In genomic region chr22:46547883-46548244, GRCh38 we compare ENCODE assay signal across 9 cellular contexts. TPM values are rescaled to one million over a fixed set of nuclear protein-coding genes. Genes with fewer than 3 reads are reported as not detected.
DNase-seq lines count a peak whose midpoint lies in the region; ATAC-seq, FAIRE-seq and TF ChIP-seq lines count a peak whose summit lies in the region.
"Had no signal": no experiment of that assay in that cellular context is flagged by ENCODE, and none has a peak within 500 bp of the region (broad histone marks: within the 10 kb centered on the region; RNA-seq: fewer than 3 reads in every experiment).

No MANE protein-coding gene starts in this region.

- H3K4me1 ChIP-seq in A549 = peaks cover 32% of the 10 kb centered on the region

- no peak for TF ChIP-seq RAD21 in A549 (conservative IDR thresholded peaks at IDR 0.05 in 1 of 2, IDR thresholded peaks at IDR 0.05 in 1 of 2)

- TF ChIP-seq POLR2A in A549 (IDR thresholded peaks at IDR 0.05; ENCODE audit: low read length) = no peak

- WGBS in A549 (ENCODE audit: missing lambda C conversion rate) = 88% methylated on average over 3 of the region's 3 CpGs

- ATAC-seq in A549 (peak; percentile 40 to 43; a peak in 2 of 6 replicates), HG03097 (IDR thresholded peaks at IDR 0.05; ENCODE audit: low FRiP score, unreplicated experiment) (no peak)
- ATAC-seq: activated CD4-positive, CD25-positive, alpha-beta regulatory T cell treated with anti-CD3 and anti-CD28 coated beads, Interleukin-2, amount 50 U/mL, for 24 hours had no signal

- H3K27ac ChIP-seq in A549 = peak overlapping the region; percentile 32 to 81; a peak in 3 of 6 replicates

- H3K4me2 ChIP-seq in A549 = peak overlapping the region; percentile 46

- no peaks in the 10 kb centered on the region for H3K4me1 Mint-ChIP-seq in activated CD4-positive, alpha-beta T cell treated with anti-CD3 and anti-CD28 coated beads, Interleukin-2, amount 10 ng/mL, durations not matched to agents 24 days and 14 days
- no peaks in the 10 kb centered on the region for H3K4me1 Mint-ChIP-seq in activated CD4-positive, alpha-beta T cell treated with anti-CD3 and anti-CD28 coated beads, Interleukin-2, amount 10 ng/mL, durations not matched to agents 7 days and 5 days

- no peak for DNase-seq in A549 (ENCODE audit: low read depth in 1 of 2, low spot score in 1 of 2)
- peak; percentile 65 for DNase-seq in NCI-H226
- DNase-seq in fibroblast of gingiva (ENCODE audit: low read depth) = peak; percentile 67
- peak; percentile 76 for DNase-seq in myocyte (ENCODE audit: low read depth)
- DNase-seq in activated CD4-positive, alpha-beta T cell treated with anti-CD3 and anti-CD28 coated beads, Interleukin-2, amount 10 ng/mL, durations not matched to agents 24 days and 14 days = no peak
- DNase-seq in retina = no peak
- DNase-seq in activated CD4-positive, alpha-beta T cell treated with anti-CD3 and anti-CD28 coated beads, Interleukin-2, amount 10 ng/mL, durations not matched to agents 7 days and 5 days = no peak

- peaks cover 2% of the 10 kb centered on the region; the same call in 1 of the 3 replicates for H3K9me3 ChIP-seq in A549

- POLR2A ChIA-PET in A549 (lab: Yijun Ruan, JAX) = interaction anchor here (0.7 kb wide), 1 partner anchor 239 kb away, joined by 4 read pairs; no protein-coding TSS in a partner anchor
- POLR2A ChIA-PET in activated CD4-positive, alpha-beta T cell treated with anti-CD3 and anti-CD28 coated beads, Interleukin-2, amount 10 ng/mL, durations not matched to agents 7 days and 5 days (lab: Charles Lee) = no interaction called here

- H3K36me3 Mint-ChIP-seq in activated CD4-positive, alpha-beta T cell treated with anti-CD3 and anti-CD28 coated beads, Interleukin-2, amount 10 ng/mL, durations not matched to agents 24 days and 14 days (ENCODE audit: low read depth) = no peaks in the 10 kb centered on the region
- H3K36me3 Mint-ChIP-seq in activated CD4-positive, alpha-beta T cell treated with anti-CD3 and anti-CD28 coated beads, Interleukin-2, amount 10 ng/mL, durations not matched to agents 7 days and 5 days (ENCODE audit: low read depth) = no peaks in the 10 kb centered on the region

- no peak overlapping the region for H3K27ac Mint-ChIP-seq in activated CD4-positive, alpha-beta T cell treated with anti-CD3 and anti-CD28 coated beads, Interleukin-2, amount 10 ng/mL, durations not matched to agents 24 days and 14 days
- H3K27ac Mint-ChIP-seq in activated CD4-positive, alpha-beta T cell treated with anti-CD3 and anti-CD28 coated beads, Interleukin-2, amount 10 ng/mL, durations not matched to agents 7 days and 5 days = no peak overlapping the region

- intact Hi-C loops in activated CD4-positive, alpha-beta T cell treated with anti-CD3 and anti-CD28 coated beads, Interleukin-2, amount 10 ng/mL, durations not matched to agents 24 days and 14 days (cut with micrococcal nuclease) = no loop called here

- H3K9me3 Mint-ChIP-seq in activated CD4-positive, alpha-beta T cell treated with anti-CD3 and anti-CD28 coated beads, Interleukin-2, amount 10 ng/mL, durations not matched to agents 24 days and 14 days = no peaks in the 10 kb centered on the region
- H3K9me3 Mint-ChIP-seq in activated CD4-positive, alpha-beta T cell treated with anti-CD3 and anti-CD28 coated beads, Interleukin-2, amount 10 ng/mL, durations not matched to agents 7 days and 5 days = peaks cover 3% of the 10 kb centered on the region

- CTCF ChIA-PET in A549 (lab: Yijun Ruan, JAX) = interaction anchor here (0.8 to 4.3 kb wide), 7 partner anchors 9 to 214 kb away, joined by 3 to 28 read pairs (median 4); no protein-coding TSS in a partner anchor
- CTCF ChIA-PET in activated CD4-positive, alpha-beta T cell treated with anti-CD3 and anti-CD28 coated beads, Interleukin-2, amount 10 ng/mL, durations not matched to agents 7 days and 5 days (lab: Charles Lee) = interaction anchor here (1.5 to 2.2 kb wide), 2 partner anchors 15 to 180 kb away, joined by 7 to 8 read pairs; no protein-coding TSS in a partner anchor

- no peak overlapping the region for H3K4me3 Mint-ChIP-seq in activated CD4-positive, alpha-beta T cell treated with anti-CD3 and anti-CD28 coated beads, Interleukin-2, amount 10 ng/mL, durations not matched to agents 24 days and 14 days
- H3K4me3 Mint-ChIP-seq in activated CD4-positive, alpha-beta T cell treated with anti-CD3 and anti-CD28 coated beads, Interleukin-2, amount 10 ng/mL, durations not matched to agents 7 days and 5 days = no peak overlapping the region

- no peak for TF ChIP-seq CTCF in A549 (IDR thresholded peaks at IDR 0.05)

- peaks cover 9% of the 10 kb centered on the region for H3K27me3 Mint-ChIP-seq in activated CD4-positive, alpha-beta T cell treated with anti-CD3 and anti-CD28 coated beads, Interleukin-2, amount 10 ng/mL, durations not matched to agents 24 days and 14 days
- H3K27me3 Mint-ChIP-seq in activated CD4-positive, alpha-beta T cell treated with anti-CD3 and anti-CD28 coated beads, Interleukin-2, amount 10 ng/mL, durations not matched to agents 7 days and 5 days = peaks cover 3% of the 10 kb centered on the region

- TF ChIP-seq EP300 in A549 (IDR thresholded peaks at IDR 0.05) = no peak

- FAIRE-seq in A549 (lab: Jason Lieb, UNC) = no peak

- no peak overlapping the region for H3K4me3 ChIP-seq in A549

TF ChIP-seq in A549, 52 proteins besides CTCF, POLR2A, EP300 and RAD21 (continues in another document):
- TF ChIP-seq SMC3 (IDR thresholded peaks at IDR 0.05) (no peak), NFE2L2 (conservative IDR thresholded peaks at IDR 0.05; ENCODE audit: low read length) (no peak), KDM5A (IDR thresholded peaks at IDR 0.05) (no peak), ZSCAN20 (CRISPR knock-in tag; IDR thresholded peaks at IDR 0.05) (no peak), RNF2 (IDR thresholded peaks at IDR 0.05; ENCODE audit: borderline replicate concordance, low read depth) (no peak), ZFP36 (IDR thresholded peaks at IDR 0.05; ENCODE audit: borderline replicate concordance, partially characterized antibody) (no peak), ZNF302 (CRISPR knock-in tag; IDR thresholded peaks at IDR 0.05) (no peak), RARB (CRISPR knock-in tag; IDR thresholded peaks at IDR 0.05) (no peak), EHF (CRISPR knock-in tag; IDR thresholded peaks at IDR 0.05) (no peak), FOSB (CRISPR knock-in tag; IDR thresholded peaks at IDR 0.05) (no peak)
- TF ChIP-seq, protein P1, sequence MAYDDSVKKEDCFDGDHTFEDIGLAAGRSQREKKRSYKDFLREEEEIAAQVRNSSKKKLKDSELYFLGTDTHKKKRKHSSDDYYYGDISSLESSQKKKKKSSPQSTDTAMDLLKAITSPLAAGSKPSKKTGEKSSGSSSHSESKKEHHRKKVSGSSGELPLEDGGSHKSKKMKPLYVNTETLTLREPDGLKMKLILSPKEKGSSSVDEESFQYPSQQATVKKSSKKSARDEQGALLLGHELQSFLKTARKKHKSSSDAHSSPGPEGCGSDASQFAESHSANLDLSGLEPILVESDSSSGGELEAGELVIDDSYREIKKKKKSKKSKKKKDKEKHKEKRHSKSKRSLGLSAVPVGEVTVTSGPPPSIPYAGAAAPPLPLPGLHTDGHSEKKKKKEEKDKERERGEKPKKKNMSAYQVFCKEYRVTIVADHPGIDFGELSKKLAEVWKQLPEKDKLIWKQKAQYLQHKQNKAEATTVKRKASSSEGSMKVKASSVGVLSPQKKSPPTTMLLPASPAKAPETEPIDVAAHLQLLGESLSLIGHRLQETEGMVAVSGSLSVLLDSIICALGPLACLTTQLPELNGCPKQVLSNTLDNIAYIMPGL (CRISPR knock-in tag; IDR thresholded peaks at IDR 0.05; ENCODE audit: borderline replicate concordance) = no peak
- TF ChIP-seq, protein P2, sequence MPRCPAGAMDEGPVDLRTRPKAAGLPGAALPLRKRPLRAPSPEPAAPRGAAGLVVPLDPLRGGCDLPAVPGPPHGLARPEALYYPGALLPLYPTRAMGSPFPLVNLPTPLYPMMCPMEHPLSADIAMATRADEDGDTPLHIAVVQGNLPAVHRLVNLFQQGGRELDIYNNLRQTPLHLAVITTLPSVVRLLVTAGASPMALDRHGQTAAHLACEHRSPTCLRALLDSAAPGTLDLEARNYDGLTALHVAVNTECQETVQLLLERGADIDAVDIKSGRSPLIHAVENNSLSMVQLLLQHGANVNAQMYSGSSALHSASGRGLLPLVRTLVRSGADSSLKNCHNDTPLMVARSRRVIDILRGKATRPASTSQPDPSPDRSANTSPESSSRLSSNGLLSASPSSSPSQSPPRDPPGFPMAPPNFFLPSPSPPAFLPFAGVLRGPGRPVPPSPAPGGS (IDR thresholded peaks at IDR 0.05) = no peak

RNA-seq across cellular contexts. Expression of gene CELSR1, which starts 10.4 kb away (rescaled TPM):
- polyA plus RNA-seq in A549 (2011; rRNA removed) = 15.3 and 19.4 TPM in 2 replicates
- polyA plus RNA-seq in A549 (2012; cell fraction: cytosol; rRNA removed) = 28.6 and 34.3 TPM in 2 replicates
- 65.9 and 84.5 TPM in 2 replicates for polyA plus RNA-seq in A549 (2012; cell fraction: nucleus; rRNA removed)
- 26.9 to 31.8 TPM (median 28.4 TPM) in 3 replicates for polyA plus RNA-seq in A549 (2017; fragmentation: RNase III; extraction: RNeasy Plus Mini Kit Qiagen cat#74134 plus additional on column Dnase treatment)
- 40.5 and 50.8 TPM in 2 replicates for polyA minus RNA-seq in A549 (2011; rRNA and poly(A)+ RNA removed)
- total RNA-seq in myocyte = 1.3 and 1.4 TPM in 2 replicates
- polyA plus RNA-seq in myocyte (2012) = 0.83 TPM
- total RNA-seq in activated CD4-positive, alpha-beta T cell treated with anti-CD3 and anti-CD28 coated beads, Interleukin-2, amount 10 ng/mL, durations not matched to agents 24 days and 14 days = 0.36 and 0.37 TPM in 2 replicates
- under 1 TPM; 0.20 to 0.23 TPM for total RNA-seq in activated CD4-positive, alpha-beta T cell treated with anti-CD3 and anti-CD28 coated beads, Interleukin-2, amount 10 ng/mL, durations not matched to agents 7 days and 5 days

Comparison
In these comparisons a context has a peak if more than half of its experiments do, and no peak if none do; other contexts are left out.
1. DNase-seq: peak in NCI-H226 (single experiment), fibroblast of gingiva (single experiment) and myocyte (single experiment); none in A549 (0 of 2), activated CD4-positive, alpha-beta T cell treated with anti-CD3 and anti-CD28 coated beads, Interleukin-2, amount 10 ng/mL, durations not matched to agents 24 days and 14 days (single experiment), retina (single experiment) and activated CD4-positive, alpha-beta T cell treated with anti-CD3 and anti-CD28 coated beads, Interleukin-2, amount 10 ng/mL, durations not matched to agents 7 days and 5 days (single experiment).